Comparison of ENCODE assay signal across 8 cellular contexts in the genomic region with DNA sequence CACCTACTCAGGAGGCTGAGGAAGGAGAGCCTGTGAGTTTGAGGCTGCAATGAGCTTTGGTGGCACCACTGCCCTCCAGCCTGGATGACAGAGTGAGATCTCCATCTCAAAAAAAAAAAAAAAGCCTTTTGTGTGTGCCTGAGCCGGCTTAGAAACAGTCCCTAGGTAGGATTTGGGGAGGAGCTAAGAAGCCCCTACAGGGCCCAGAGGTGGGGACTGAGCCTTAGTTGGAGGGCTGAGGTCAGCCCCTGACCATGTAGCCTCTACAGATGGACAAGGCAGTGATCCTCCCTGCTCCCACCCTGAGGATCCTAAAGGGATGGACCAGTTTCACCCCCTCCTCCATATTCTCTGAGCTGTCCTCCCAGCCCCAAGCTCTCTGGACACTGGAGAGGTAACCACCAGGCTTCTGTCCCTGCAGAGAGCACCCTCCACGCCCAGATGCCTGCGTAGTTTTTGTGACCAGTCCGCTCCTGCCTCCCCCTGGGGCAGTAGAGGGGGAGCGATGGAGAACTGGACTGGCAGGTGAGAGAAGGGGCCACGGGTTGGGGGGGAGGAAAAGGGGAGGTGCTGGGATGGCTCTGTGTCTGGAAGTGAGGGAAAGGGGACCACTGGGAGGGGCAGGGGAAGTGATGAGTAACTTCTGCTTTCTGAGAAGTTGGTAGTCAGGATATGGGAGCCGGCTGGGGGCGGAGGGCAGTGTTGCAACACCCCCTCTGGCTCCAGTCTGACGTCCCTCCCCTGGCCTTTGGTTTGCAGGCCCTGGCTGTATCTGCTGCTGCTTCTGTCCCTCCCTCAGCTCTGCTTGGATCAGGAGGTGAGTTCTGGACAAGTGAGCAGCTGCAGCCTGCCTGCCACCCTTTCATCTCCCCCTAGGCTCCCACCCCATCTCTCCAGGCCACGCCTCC. TPM values are rescaled to one million over a fixed set of nuclear protein-coding genes. Genes with fewer than 3 reads are reported as not detected.
DNase-seq lines count a peak whose midpoint lies in the region; ATAC-seq and TF ChIP-seq lines count a peak whose summit lies in the region.

No MANE protein-coding gene starts in this region.

- H3K4me3 Mint-ChIP-seq in progenitor cell of endocrine pancreas (ENCODE audit: low read depth) = no peak overlapping the region

- H3K27me3 Mint-ChIP-seq in progenitor cell of endocrine pancreas = peaks cover 17% of the 10 kb centered on the region

- DNase-seq in BJ (ENCODE audit: low read depth) = peak; percentile 71
- DNase-seq in NOMO-1 treated with DMSO at 0.1 percent for 48 hours (lab: John Stamatoyannopoulos, UW; ENCODE audit: unreplicated experiment) = peak; percentile 93
- peak; percentile 95 for DNase-seq in coronary artery (ENCODE audit: low spot score)
- DNase-seq in right lobe of liver = peak; percentile 90 to 92 (median 91)
- no peak for DNase-seq in NCI-H510A treated with DMSO at 0.1 percent for 48 hours (lab: John Stamatoyannopoulos, UW)
- DNase-seq in NCI-H2107 treated with DMSO at 0.1 percent for 48 hours (lab: John Stamatoyannopoulos, UW; ENCODE audit: unreplicated experiment) = no peak
- DNase-seq in progenitor cell of endocrine pancreas (ENCODE audit: low spot score, unreplicated experiment) = no peak

- WGBS in right lobe of liver (ENCODE audit: insufficient coverage, low coverage, low lambda C conversion rate, missing lambda C conversion rate) = 33% methylated on average over 8 of the region's 10 CpGs

- H3K9me3 Mint-ChIP-seq in progenitor cell of endocrine pancreas (ENCODE audit: low read depth) = no peaks in the 10 kb centered on the region

- POLR2A ChIA-PET in BJ (lab: Charles Lee) = interaction anchor here (0.6 to 0.7 kb wide), 2 partner anchors 78 to 986 kb away, joined by 3 to 5 read pairs; no protein-coding TSS in a partner anchor

- H3K36me3 Mint-ChIP-seq in progenitor cell of endocrine pancreas (ENCODE audit: insufficient read depth) = no peaks in the 10 kb centered on the region

- ATAC-seq in right lobe of liver = peak; percentile 68 to 80 (median 77)

- no peaks in the 10 kb centered on the region for H3K9me3 ChIP-seq in right lobe of liver

- peak; percentile 77 for TF ChIP-seq POLR2A in right lobe of liver (IDR thresholded peaks at IDR 0.05)

- H3K36me3 ChIP-seq in BJ (ENCODE audit: control insufficient read depth, insufficient read depth, low read length) (peaks cover 3% of the 10 kb centered on the region), right lobe of liver (peaks cover 0 to 6% (median 0%) of the 10 kb centered on the region in 4 donors)

- H3K27ac ChIP-seq in coronary artery (peak overlapping the region; percentile 95 to 99), right lobe of liver (peak overlapping the region; percentile 68 to 89 (median 71)), temporal lobe (ENCODE audit: low read depth, low read length) (peak overlapping the region; percentile 44)

- peaks cover 0 to 39% (median 10%) of the 10 kb centered on the region in 4 donors for H3K4me1 ChIP-seq in right lobe of liver

- H3K27me3 ChIP-seq in BJ (ENCODE audit: control insufficient read depth, insufficient read depth, low read length) (no peaks in the 10 kb centered on the region), right lobe of liver (no peaks in the 10 kb centered on the region)

- intact Hi-C loops in right lobe of liver (cut with DNase I) = no loop called here

- H3K4me3 ChIP-seq in BJ (ENCODE audit: low read depth, low read length) (no peak overlapping the region), coronary artery (peak overlapping the region; percentile 31), right lobe of liver (no peak overlapping the region)

- peaks cover 5% of the 10 kb centered on the region for H3K4me1 Mint-ChIP-seq in progenitor cell of endocrine pancreas (ENCODE audit: low read depth)

- TF ChIP-seq CTCF in BJ (IDR thresholded peaks at IDR 0.05; ENCODE audit: insufficient read depth, low read depth, low read length) (no peak), coronary artery (IDR thresholded peaks at IDR 0.05) (no peak), right lobe of liver (IDR thresholded peaks at IDR 0.05) (no peak), progenitor cell of endocrine pancreas (IDR thresholded peaks at IDR 0.05; ENCODE audit: unreplicated experiment) (no peak)

- H3K27ac Mint-ChIP-seq in progenitor cell of endocrine pancreas = no peak overlapping the region

- CTCF ChIA-PET in BJ (lab: Yijun Ruan, JAX) = interaction anchor here (1.2 to 6.2 kb wide), 6 partner anchors 8 to 428 kb away, joined by 4 to 43 read pairs (median 6); no protein-coding TSS in a partner anchor

RNA-seq across cellular contexts. Expression of gene ADAMTSL4, which starts 2.8 kb away (rescaled TPM):
- 6.1 and 8.6 TPM in 2 replicates for polyA plus RNA-seq in BJ (2011; rRNA removed)
- polyA minus RNA-seq in BJ (2011; rRNA and poly(A)+ RNA removed) = 3.8 and 5.9 TPM in 2 replicates
- 10 to 100 TPM; 20.5 to 35.2 (median 31.5) TPM for total RNA-seq in right lobe of liver
- 0.25 TPM for total RNA-seq in temporal lobe
- total RNA-seq in progenitor cell of endocrine pancreas = 5.5 and 6.9 TPM in 2 replicates

RNA-seq across cellular contexts. Expression of gene MCL1, which starts 27.4 kb away (rescaled TPM):
- polyA plus RNA-seq in BJ (2011; rRNA removed) = 45.4 and 80.5 TPM in 2 replicates
- polyA minus RNA-seq in BJ (2011; rRNA and poly(A)+ RNA removed) = 69.5 and 71.5 TPM in 2 replicates
- total RNA-seq in right lobe of liver (100 to 1,000 TPM in 5 of 6 experiments, 10 to 100 TPM in 1; 83.6 to 266 (median 158) TPM), temporal lobe (89.7 TPM), progenitor cell of endocrine pancreas (204 and 212 TPM in 2 replicates)

RNA-seq across cellular contexts. Expression of gene FALEC, which starts 36.5 kb away (rescaled TPM):
- polyA plus RNA-seq in BJ (2011; rRNA removed) = 0.17 TPM in 1 of 2 replicates, not detected in the other
- not detected in 2 replicates for polyA minus RNA-seq in BJ (2011; rRNA and poly(A)+ RNA removed)
- not detected for total RNA-seq in right lobe of liver
- not detected for total RNA-seq in temporal lobe
- 0.57 TPM in 1 of 2 replicates, not detected in the other for total RNA-seq in progenitor cell of endocrine pancreas

RNA-seq across cellular contexts. Expression of gene ECM1, which starts 44.1 kb away (rescaled TPM):
- 108 and 204 TPM in 2 replicates for polyA plus RNA-seq in BJ (2011; rRNA removed)
- 48.5 and 51.1 TPM in 2 replicates for polyA minus RNA-seq in BJ (2011; rRNA and poly(A)+ RNA removed)
- 10 to 100 TPM in 5 of 6 experiments, 1 to 10 TPM in 1; 8.8 to 26.7 (median 14.9) TPM for total RNA-seq in right lobe of liver
- total RNA-seq in temporal lobe = 1.5 TPM
- total RNA-seq in progenitor cell of endocrine pancreas = 1.9 and 2.1 TPM in 2 replicates

Comparison
In these comparisons a context has a peak if more than half of its experiments do, and no peak if none do; other contexts are left out.
1. DNase-seq: peak in BJ (single experiment), NOMO-1 treated with DMSO at 0.1 percent for 48 hours (single experiment), coronary artery (single experiment) and right lobe of liver (3 of 3); none in NCI-H510A treated with DMSO at 0.1 percent for 48 hours (single experiment), NCI-H2107 treated with DMSO at 0.1 percent for 48 hours (single experiment) and progenitor cell of endocrine pancreas (single experiment).
2. H3K27ac ChIP-seq: peak in every context shown above with its lines; median percentile 97 in coronary artery; 71 in right lobe of liver; 44 in temporal lobe.